ENCODE assay signal across 14 cellular contexts in genomic region chr4:113469926-113470325, GRCh38.
A peak's percentile ranks its signal among the peaks of the same experiment; 100 is the strongest.
DNase-seq lines count a peak whose midpoint lies in the region; ATAC-seq and TF ChIP-seq lines count a peak whose summit lies in the region.
"Had no signal": no experiment of that assay in that cellular context is flagged by ENCODE, and none has a peak within 500 bp of the region (broad histone marks: within the 10 kb centered on the region; RNA-seq: fewer than 3 reads in every experiment).

No MANE protein-coding gene starts in this region.

- TF ChIP-seq CTCF in liver (IDR thresholded peaks at IDR 0.05; ENCODE audit: low read depth, low read length, missing input control): no peak
- no peak for TF ChIP-seq CTCF in stomach (IDR thresholded peaks at IDR 0.05)

- H3K9me3 ChIP-seq in HUES6 (ENCODE audit: control insufficient read depth, insufficient read depth, low read depth, low read length): no peaks in the 10 kb centered on the region
- no peaks in the 10 kb centered on the region for H3K9me3 ChIP-seq in adipocyte (ENCODE audit: control insufficient read depth, low read length)
- no peaks in the 10 kb centered on the region for H3K9me3 ChIP-seq in liver (ENCODE audit: control insufficient read depth in 4 of 4, low read length in 3 of 4)
- no peaks in the 10 kb centered on the region for H3K9me3 ChIP-seq in stomach
- H3K9me3 ChIP-seq: Peyer's patch had no signal

- H3K4me3 ChIP-seq in HUES6 (ENCODE audit: low read depth, low read length) (no peak overlapping the region), adipocyte (ENCODE audit: low read length) (no peak overlapping the region), liver (ENCODE audit: low read depth in 1 of 3, low read length in 3 of 3) (no peak overlapping the region), stomach (no peak overlapping the region)
- H3K4me3 ChIP-seq: Peyer's patch had no signal

- 79% methylated on average over 1 of the region's 1 CpG for WGBS in liver
- 89 to 100% (median 98%) methylated on average over 1 of the region's 1 CpG for WGBS in stomach, 5 donors

- H3K27ac ChIP-seq in HUES6 (ENCODE audit: low read depth, low read length): peak overlapping the region; percentile 90; the same call in 1 of the 2 replicates
- H3K27ac ChIP-seq in liver (ENCODE audit: low read depth in 1 of 2, low read length in 2 of 2): peak overlapping the region in 1 of 2 donors; percentile 23
- H3K27ac ChIP-seq in stomach: peak overlapping the region in 4 of 5 donors; percentile 77 to 86 (median 84)

- TF ChIP-seq EP300 in stomach (IDR thresholded peaks at IDR 0.05): no peak

- DNase-seq in adipocyte (ENCODE audit: low read depth) (no peak), stomach (no peak), activated gamma-delta T cell treated with Interleukin-2 at 50 U/mL for 16 hours (no peak)
- DNase-seq: activated CD4-positive, alpha-beta T cell treated with anti-CD3 and anti-CD28 coated beads for 4 hours; CD4-positive, alpha-beta memory T cell; hypothalamus; NCI-H1092 treated with DMSO at 0.1 percent for 48 hours; NCI-H446 treated with DMSO at 0.1 percent for 48 hours; Peyer's patch; posterior cingulate gyrus had no signal

- H3K27me3 ChIP-seq in HUES6 (ENCODE audit: control insufficient read depth, insufficient read depth, low read length) (no peaks in the 10 kb centered on the region), adipocyte (replicated peaks; ENCODE audit: control insufficient read depth, insufficient read depth, low read length) (no peaks in the 10 kb centered on the region), liver (ENCODE audit: control insufficient read depth in 4 of 4, insufficient read depth in 4 of 4, low read length in 3 of 4) (no peaks in the 10 kb centered on the region), stomach (no peaks in the 10 kb centered on the region)
- H3K27me3 ChIP-seq: Peyer's patch had no signal

- ATAC-seq in GM19395 (IDR thresholded peaks at IDR 0.05; ENCODE audit: unreplicated experiment) (no peak), HG03159 (IDR thresholded peaks at IDR 0.05; ENCODE audit: unreplicated experiment) (no peak)

- H3K4me1 ChIP-seq in HUES6 (ENCODE audit: control insufficient read depth, insufficient read depth, low read length) (peaks cover 28% of the 10 kb centered on the region), adipocyte (ENCODE audit: control insufficient read depth, insufficient read depth, low read length) (peaks cover 80% of the 10 kb centered on the region), liver (ENCODE audit: control insufficient read depth in 4 of 4, insufficient read depth in 4 of 4, low read length in 3 of 4) (peaks cover 0 to 5% (median 4%) of the 10 kb centered on the region in 4 donors), stomach (peaks cover 0 to 56% (median 19%) of the 10 kb centered on the region in 4 donors)

- intact Hi-C loops in stomach (cut with DNase I; ENCODE audit: low total_unique reads): no loop called here

- H3K9ac ChIP-seq in HUES6 (ENCODE audit: low read length) (no peak overlapping the region), adipocyte (ENCODE audit: low read length) (peak overlapping the region; percentile 79), liver (ENCODE audit: low read depth in 1 of 2, low read length in 2 of 2) (no peak overlapping the region)

- TF ChIP-seq POLR2A in stomach (IDR thresholded peaks at IDR 0.05): no peak

- TF ChIP-seq RAD21 in liver (IDR thresholded peaks at IDR 0.05): no peak

- no peaks in the 10 kb centered on the region for H3K36me3 ChIP-seq in HUES6 (ENCODE audit: control insufficient read depth, insufficient read depth, low read length)
- peaks cover 12% of the 10 kb centered on the region for H3K36me3 ChIP-seq in adipocyte (ENCODE audit: control insufficient read depth, insufficient read depth, low read length, severe bottlenecking)
- peaks cover 0 to 2% (median 0%) of the 10 kb centered on the region in 4 donors for H3K36me3 ChIP-seq in liver (ENCODE audit: control insufficient read depth in 4 of 4, insufficient read depth in 3 of 4, low read depth in 1 of 4, low read length in 3 of 4)
- peaks cover 0 to 8% (median 6%) of the 10 kb centered on the region in 4 donors for H3K36me3 ChIP-seq in stomach

TF ChIP-seq in liver, 16 proteins besides CTCF, POLR2A, EP300 and RAD21:
- TF ChIP-seq NR2F2 (IDR thresholded peaks at IDR 0.05): no peak
- TF ChIP-seq SP1 (IDR thresholded peaks at IDR 0.05): no peak
- TF ChIP-seq EGR1 (IDR thresholded peaks at IDR 0.05; ENCODE audit: low read depth in 2 of 2): no peak
- no peak for TF ChIP-seq GABPA (IDR thresholded peaks at IDR 0.05 in 1 of 2, conservative IDR thresholded peaks at IDR 0.05 in 1 of 2)
- TF ChIP-seq RXRA (IDR thresholded peaks at IDR 0.05): no peak
- TF ChIP-seq, protein P1, sequence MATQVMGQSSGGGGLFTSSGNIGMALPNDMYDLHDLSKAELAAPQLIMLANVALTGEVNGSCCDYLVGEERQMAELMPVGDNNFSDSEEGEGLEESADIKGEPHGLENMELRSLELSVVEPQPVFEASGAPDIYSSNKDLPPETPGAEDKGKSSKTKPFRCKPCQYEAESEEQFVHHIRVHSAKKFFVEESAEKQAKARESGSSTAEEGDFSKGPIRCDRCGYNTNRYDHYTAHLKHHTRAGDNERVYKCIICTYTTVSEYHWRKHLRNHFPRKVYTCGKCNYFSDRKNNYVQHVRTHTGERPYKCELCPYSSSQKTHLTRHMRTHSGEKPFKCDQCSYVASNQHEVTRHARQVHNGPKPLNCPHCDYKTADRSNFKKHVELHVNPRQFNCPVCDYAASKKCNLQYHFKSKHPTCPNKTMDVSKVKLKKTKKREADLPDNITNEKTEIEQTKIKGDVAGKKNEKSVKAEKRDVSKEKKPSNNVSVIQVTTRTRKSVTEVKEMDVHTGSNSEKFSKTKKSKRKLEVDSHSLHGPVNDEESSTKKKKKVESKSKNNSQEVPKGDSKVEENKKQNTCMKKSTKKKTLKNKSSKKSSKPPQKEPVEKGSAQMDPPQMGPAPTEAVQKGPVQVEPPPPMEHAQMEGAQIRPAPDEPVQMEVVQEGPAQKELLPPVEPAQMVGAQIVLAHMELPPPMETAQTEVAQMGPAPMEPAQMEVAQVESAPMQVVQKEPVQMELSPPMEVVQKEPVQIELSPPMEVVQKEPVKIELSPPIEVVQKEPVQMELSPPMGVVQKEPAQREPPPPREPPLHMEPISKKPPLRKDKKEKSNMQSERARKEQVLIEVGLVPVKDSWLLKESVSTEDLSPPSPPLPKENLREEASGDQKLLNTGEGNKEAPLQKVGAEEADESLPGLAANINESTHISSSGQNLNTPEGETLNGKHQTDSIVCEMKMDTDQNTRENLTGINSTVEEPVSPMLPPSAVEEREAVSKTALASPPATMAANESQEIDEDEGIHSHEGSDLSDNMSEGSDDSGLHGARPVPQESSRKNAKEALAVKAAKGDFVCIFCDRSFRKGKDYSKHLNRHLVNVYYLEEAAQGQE (IDR thresholded peaks at IDR 0.05): no peak
- no peak for TF ChIP-seq YY1 (IDR thresholded peaks at IDR 0.05)
- peak; percentile 63 to 67 for TF ChIP-seq HNF4A (conservative IDR thresholded peaks at IDR 0.05)
